ENCODE assay signal across 26 cellular contexts in the genomic region with DNA sequence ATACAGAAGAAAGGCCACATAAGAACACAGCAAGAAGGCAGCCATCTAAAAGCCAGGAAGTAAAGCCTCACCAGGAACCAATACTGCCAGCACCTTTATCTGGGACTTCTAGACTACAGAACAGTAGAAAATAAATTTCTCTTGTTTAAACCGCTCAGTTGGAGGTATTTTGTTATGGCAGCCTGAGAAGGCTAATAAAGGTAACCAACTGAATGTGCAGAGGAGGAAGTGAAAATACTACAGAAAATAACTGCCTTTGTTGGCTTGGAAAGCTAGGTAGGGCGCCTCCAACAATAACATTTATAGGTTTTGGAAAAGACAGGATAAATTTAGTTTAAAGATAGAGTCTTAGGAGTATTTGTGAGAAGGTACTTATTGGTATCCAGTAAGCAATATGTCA. TPM values are rescaled to one million over a fixed set of nuclear protein-coding genes. Genes with fewer than 3 reads are reported as not detected.
"Had no signal": no experiment of that assay in that cellular context is flagged by ENCODE, and none has a peak within 500 bp of the region (broad histone marks: within the 10 kb centered on the region; RNA-seq: fewer than 3 reads in every experiment).

No MANE protein-coding gene starts in this region.

- H3K27ac ChIP-seq: SK-N-MC, WERI-Rb-1 had no signal

- H3K36me3 Mint-ChIP-seq: activated CD8-positive, alpha-beta memory T cell treated with anti-CD3 and anti-CD28 coated beads, Interleukin-2, amount 10 ng/mL, durations not matched to agents 7 days and 5 days; activated naive CD4-positive, alpha-beta T cell treated with anti-CD3 and anti-CD28 coated beads, Interleukin-2, amount 50 U/mL, for 72 hours; brain had no signal

- H3K4me3 Mint-ChIP-seq: activated CD8-positive, alpha-beta memory T cell treated with anti-CD3 and anti-CD28 coated beads, Interleukin-2, amount 10 ng/mL, durations not matched to agents 7 days and 5 days; activated CD8-positive, alpha-beta T cell treated with anti-CD3 and anti-CD28 coated beads, Interleukin-2, amount 10 ng/mL, durations not matched to agents 7 days and 5 days; activated naive CD8-positive, alpha-beta T cell treated with anti-CD3 and anti-CD28 coated beads, Interleukin-2, amount 50 U/mL, for 24 hours; activated T-cell treated with anti-CD3 and anti-CD28 coated beads, Interleukin-2, amount 50 U/mL, for 4 hours; brain; central memory CD8-positive, alpha-beta T cell had no signal

- H3K4me1 Mint-ChIP-seq: activated CD8-positive, alpha-beta memory T cell treated with anti-CD3 and anti-CD28 coated beads, Interleukin-2, amount 10 ng/mL, durations not matched to agents 7 days and 5 days; activated naive CD8-positive, alpha-beta T cell treated with anti-CD3 and anti-CD28 coated beads, Interleukin-2, amount 50 U/mL, for 24 hours; central memory CD8-positive, alpha-beta T cell had no signal

- H3K9me3 Mint-ChIP-seq: activated T-cell treated with anti-CD3 and anti-CD28 coated beads, Interleukin-2, amount 50 U/mL, for 4 hours; brain had no signal

- H3K4me3 ChIP-seq: K562, SK-N-MC had no signal

- H3K27ac Mint-ChIP-seq: activated CD8-positive, alpha-beta memory T cell treated with anti-CD3 and anti-CD28 coated beads, Interleukin-2, amount 10 ng/mL, durations not matched to agents 7 days and 5 days; activated CD8-positive, alpha-beta T cell treated with anti-CD3 and anti-CD28 coated beads, Interleukin-2, amount 10 ng/mL, durations not matched to agents 7 days and 5 days; activated naive CD4-positive, alpha-beta T cell treated with anti-CD3 and anti-CD28 coated beads, Interleukin-2, amount 50 U/mL, for 72 hours; activated naive CD8-positive, alpha-beta T cell treated with anti-CD3 and anti-CD28 coated beads, Interleukin-2, amount 50 U/mL, for 24 hours had no signal

- DNase-seq: activated CD4-positive, alpha-beta T cell treated with anti-CD3 and anti-CD28 coated beads for 4 hours; activated CD8-positive, alpha-beta memory T cell treated with anti-CD3 and anti-CD28 coated beads, Interleukin-2, amount 10 ng/mL, durations not matched to agents 7 days and 5 days; activated CD8-positive, alpha-beta T cell treated with anti-CD3 and anti-CD28 coated beads, Interleukin-2, amount 10 ng/mL, durations not matched to agents 7 days and 5 days; activated effector memory CD4-positive, alpha-beta T cell treated with anti-CD3 and anti-CD28 coated beads, Interleukin-2, amount 50 U/mL, for 16 hours; activated naive CD4-positive, alpha-beta T cell treated with Interleukin-2 at 50 U/mL for 16 hours; activated naive CD8-positive, alpha-beta T cell treated with anti-CD3 and anti-CD28 coated beads, Interleukin-2, amount 50 U/mL, for 24 hours; activated T-cell treated with anti-CD3 and anti-CD28 coated beads, Interleukin-2, amount 50 U/mL, for 4 hours; amniotic stem cell; cortex of kidney; Kasumi-1; NCI-H1105 treated with DMSO at 0.1 percent for 48 hours; NCI-H1436 treated with DMSO at 0.1 percent for 48 hours; NCI-H187; NCI-H2081; NCI-H446; NCI-H524; PC-3; SHP77 treated with DMSO at 0.1 percent for 48 hours; T-helper 1 cell; WERI-Rb-1 had no signal

- ATAC-seq: activated CD8-positive, alpha-beta memory T cell treated with anti-CD3 and anti-CD28 coated beads, Interleukin-2, amount 10 ng/mL, durations not matched to agents 7 days and 5 days; activated CD8-positive, alpha-beta T cell treated with anti-CD3 and anti-CD28 coated beads, Interleukin-2, amount 10 ng/mL, durations not matched to agents 7 days and 5 days; activated naive CD4-positive, alpha-beta T cell treated with anti-CD3 and anti-CD28 coated beads, Interleukin-2, amount 50 U/mL, for 72 hours; activated naive CD8-positive, alpha-beta T cell treated with anti-CD3 and anti-CD28 coated beads, Interleukin-2, amount 50 U/mL, for 24 hours; activated T-cell treated with anti-CD3 and anti-CD28 coated beads, Interleukin-2, amount 50 U/mL, for 4 hours; K562; PC-3 had no signal

- H3K36me3 ChIP-seq: WERI-Rb-1 had no signal

RNA-seq across cellular contexts. Expression of gene ZBBX, which starts 49.1 kb away (rescaled TPM):
- total RNA-seq: activated CD8-positive, alpha-beta memory T cell treated with anti-CD3 and anti-CD28 coated beads, Interleukin-2, amount 10 ng/mL, durations not matched to agents 7 days and 5 days; activated CD8-positive, alpha-beta T cell treated with anti-CD3 and anti-CD28 coated beads, Interleukin-2, amount 10 ng/mL, durations not matched to agents 7 days and 5 days; activated naive CD4-positive, alpha-beta T cell treated with anti-CD3 and anti-CD28 coated beads, Interleukin-2, amount 50 U/mL, for 72 hours; activated T-cell treated with anti-CD3 and anti-CD28 coated beads, Interleukin-2, amount 50 U/mL, for 4 hours; K562; PC-3; T-helper 2 cell treated with Interferon-gamma antibody and Interleukin-4, amounts not matched to agents 100 ng/mL and 5 ng/mL, for 36 hours had no signal
